ENCODE assay signal across 1 cellular context in genomic region chr17:43778337-43779144, GRCh38.
TF ChIP-seq lines count a peak whose summit lies in the region.

DUSP3 (minus strand) TSS chr17:43778977; CDS start chr17:43778924, 53 bp downstream.

TF ChIP-seq in K562, 482 proteins besides CTCF, POLR2A, EP300 and RAD21 (continued from another document and continues in another):
- TF ChIP-seq, protein P1, sequence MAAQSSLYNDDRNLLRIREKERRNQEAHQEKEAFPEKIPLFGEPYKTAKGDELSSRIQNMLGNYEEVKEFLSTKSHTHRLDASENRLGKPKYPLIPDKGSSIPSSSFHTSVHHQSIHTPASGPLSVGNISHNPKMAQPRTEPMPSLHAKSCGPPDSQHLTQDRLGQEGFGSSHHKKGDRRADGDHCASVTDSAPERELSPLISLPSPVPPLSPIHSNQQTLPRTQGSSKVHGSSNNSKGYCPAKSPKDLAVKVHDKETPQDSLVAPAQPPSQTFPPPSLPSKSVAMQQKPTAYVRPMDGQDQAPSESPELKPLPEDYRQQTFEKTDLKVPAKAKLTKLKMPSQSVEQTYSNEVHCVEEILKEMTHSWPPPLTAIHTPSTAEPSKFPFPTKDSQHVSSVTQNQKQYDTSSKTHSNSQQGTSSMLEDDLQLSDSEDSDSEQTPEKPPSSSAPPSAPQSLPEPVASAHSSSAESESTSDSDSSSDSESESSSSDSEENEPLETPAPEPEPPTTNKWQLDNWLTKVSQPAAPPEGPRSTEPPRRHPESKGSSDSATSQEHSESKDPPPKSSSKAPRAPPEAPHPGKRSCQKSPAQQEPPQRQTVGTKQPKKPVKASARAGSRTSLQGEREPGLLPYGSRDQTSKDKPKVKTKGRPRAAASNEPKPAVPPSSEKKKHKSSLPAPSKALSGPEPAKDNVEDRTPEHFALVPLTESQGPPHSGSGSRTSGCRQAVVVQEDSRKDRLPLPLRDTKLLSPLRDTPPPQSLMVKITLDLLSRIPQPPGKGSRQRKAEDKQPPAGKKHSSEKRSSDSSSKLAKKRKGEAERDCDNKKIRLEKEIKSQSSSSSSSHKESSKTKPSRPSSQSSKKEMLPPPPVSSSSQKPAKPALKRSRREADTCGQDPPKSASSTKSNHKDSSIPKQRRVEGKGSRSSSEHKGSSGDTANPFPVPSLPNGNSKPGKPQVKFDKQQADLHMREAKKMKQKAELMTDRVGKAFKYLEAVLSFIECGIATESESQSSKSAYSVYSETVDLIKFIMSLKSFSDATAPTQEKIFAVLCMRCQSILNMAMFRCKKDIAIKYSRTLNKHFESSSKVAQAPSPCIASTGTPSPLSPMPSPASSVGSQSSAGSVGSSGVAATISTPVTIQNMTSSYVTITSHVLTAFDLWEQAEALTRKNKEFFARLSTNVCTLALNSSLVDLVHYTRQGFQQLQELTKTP (IDR thresholded peaks at IDR 0.05; ENCODE audit: low read depth in 1 of 2, partially characterized antibody in 2 of 2) = no peak
- no peak for TF ChIP-seq HNRNPL (IDR thresholded peaks at IDR 0.05; ENCODE audit: low read depth, low read length)
- no peak for TF ChIP-seq ZNF41 (CRISPR knock-in tag; conservative IDR thresholded peaks at IDR 0.05)
- no peak for TF ChIP-seq POLR3G (IDR thresholded peaks at IDR 0.05; ENCODE audit: extremely low read depth, insufficient read length, insufficient replicate concordance)
- TF ChIP-seq CTCFL (IDR thresholded peaks at IDR 0.05; ENCODE audit: borderline replicate concordance, insufficient read depth, low read depth, low read length, poor library complexity, severe bottlenecking) = no peak
- no peak for TF ChIP-seq WHSC1 (IDR thresholded peaks at IDR 0.05; ENCODE audit: low read length)
- TF ChIP-seq BCOR (IDR thresholded peaks at IDR 0.05) = peak; percentile 30; the same call in 1 of the 2 replicates
- TF ChIP-seq, protein P2, sequence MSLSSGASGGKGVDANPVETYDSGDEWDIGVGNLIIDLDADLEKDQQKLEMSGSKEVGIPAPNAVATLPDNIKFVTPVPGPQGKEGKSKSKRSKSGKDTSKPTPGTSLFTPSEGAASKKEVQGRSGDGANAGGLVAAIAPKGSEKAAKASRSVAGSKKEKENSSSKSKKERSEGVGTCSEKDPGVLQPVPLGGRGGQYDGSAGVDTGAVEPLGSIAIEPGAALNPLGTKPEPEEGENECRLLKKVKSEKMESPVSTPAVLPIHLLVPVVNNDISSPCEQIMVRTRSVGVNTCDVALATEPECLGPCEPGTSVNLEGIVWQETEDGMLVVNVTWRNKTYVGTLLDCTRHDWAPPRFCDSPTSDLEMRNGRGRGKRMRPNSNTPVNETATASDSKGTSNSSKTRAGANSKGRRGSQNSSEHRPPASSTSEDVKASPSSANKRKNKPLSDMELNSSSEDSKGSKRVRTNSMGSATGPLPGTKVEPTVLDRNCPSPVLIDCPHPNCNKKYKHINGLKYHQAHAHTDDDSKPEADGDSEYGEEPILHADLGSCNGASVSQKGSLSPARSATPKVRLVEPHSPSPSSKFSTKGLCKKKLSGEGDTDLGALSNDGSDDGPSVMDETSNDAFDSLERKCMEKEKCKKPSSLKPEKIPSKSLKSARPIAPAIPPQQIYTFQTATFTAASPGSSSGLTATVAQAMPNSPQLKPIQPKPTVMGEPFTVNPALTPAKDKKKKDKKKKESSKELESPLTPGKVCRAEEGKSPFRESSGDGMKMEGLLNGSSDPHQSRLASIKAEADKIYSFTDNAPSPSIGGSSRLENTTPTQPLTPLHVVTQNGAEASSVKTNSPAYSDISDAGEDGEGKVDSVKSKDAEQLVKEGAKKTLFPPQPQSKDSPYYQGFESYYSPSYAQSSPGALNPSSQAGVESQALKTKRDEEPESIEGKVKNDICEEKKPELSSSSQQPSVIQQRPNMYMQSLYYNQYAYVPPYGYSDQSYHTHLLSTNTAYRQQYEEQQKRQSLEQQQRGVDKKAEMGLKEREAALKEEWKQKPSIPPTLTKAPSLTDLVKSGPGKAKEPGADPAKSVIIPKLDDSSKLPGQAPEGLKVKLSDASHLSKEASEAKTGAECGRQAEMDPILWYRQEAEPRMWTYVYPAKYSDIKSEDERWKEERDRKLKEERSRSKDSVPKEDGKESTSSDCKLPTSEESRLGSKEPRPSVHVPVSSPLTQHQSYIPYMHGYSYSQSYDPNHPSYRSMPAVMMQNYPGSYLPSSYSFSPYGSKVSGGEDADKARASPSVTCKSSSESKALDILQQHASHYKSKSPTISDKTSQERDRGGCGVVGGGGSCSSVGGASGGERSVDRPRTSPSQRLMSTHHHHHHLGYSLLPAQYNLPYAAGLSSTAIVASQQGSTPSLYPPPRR (CRISPR knock-in tag; IDR thresholded peaks at IDR 0.05; ENCODE audit: borderline replicate concordance) = no peak
- TF ChIP-seq CHD7 (IDR thresholded peaks at IDR 0.05; ENCODE audit: low read depth, low read length) = no peak
- TF ChIP-seq L3MBTL2 (IDR thresholded peaks at IDR 0.05) = peak; percentile 61; the same call in 1 of the 2 replicates
- 0 out of 2 replicates have a peak, but pooled peaks have one; percentile 34 for TF ChIP-seq TARDBP (IDR thresholded peaks at IDR 0.05)
- no peak for TF ChIP-seq FIP1L1 (IDR thresholded peaks at IDR 0.05; ENCODE audit: low read depth, low read length, poor library complexity, severe bottlenecking)
- TF ChIP-seq HDAC1 (IDR thresholded peaks at IDR 0.05) = peak in 1 of 2 experiments; percentile 46; a peak in 1 of 4 replicates
- peak; percentile 76 for TF ChIP-seq VEZF1 (CRISPR knock-in tag; IDR thresholded peaks at IDR 0.05)
- TF ChIP-seq ZBTB1 (CRISPR knock-in tag; IDR thresholded peaks at IDR 0.05; ENCODE audit: borderline replicate concordance, low read depth) = peak; percentile 25; the same call in 1 of the 2 replicates
- TF ChIP-seq ZNF253 (CRISPR knock-in tag; conservative IDR thresholded peaks at IDR 0.05) = no peak
- peak; percentile 85 for TF ChIP-seq RAD51 (IDR thresholded peaks at IDR 0.05; ENCODE audit: borderline replicate concordance, low read depth)
- no peak for TF ChIP-seq TGIF2 (CRISPR knock-in tag; IDR thresholded peaks at IDR 0.05)
- TF ChIP-seq NR2F6 (CRISPR knock-in tag; IDR thresholded peaks at IDR 0.05) = no peak
- TF ChIP-seq, protein P3, sequence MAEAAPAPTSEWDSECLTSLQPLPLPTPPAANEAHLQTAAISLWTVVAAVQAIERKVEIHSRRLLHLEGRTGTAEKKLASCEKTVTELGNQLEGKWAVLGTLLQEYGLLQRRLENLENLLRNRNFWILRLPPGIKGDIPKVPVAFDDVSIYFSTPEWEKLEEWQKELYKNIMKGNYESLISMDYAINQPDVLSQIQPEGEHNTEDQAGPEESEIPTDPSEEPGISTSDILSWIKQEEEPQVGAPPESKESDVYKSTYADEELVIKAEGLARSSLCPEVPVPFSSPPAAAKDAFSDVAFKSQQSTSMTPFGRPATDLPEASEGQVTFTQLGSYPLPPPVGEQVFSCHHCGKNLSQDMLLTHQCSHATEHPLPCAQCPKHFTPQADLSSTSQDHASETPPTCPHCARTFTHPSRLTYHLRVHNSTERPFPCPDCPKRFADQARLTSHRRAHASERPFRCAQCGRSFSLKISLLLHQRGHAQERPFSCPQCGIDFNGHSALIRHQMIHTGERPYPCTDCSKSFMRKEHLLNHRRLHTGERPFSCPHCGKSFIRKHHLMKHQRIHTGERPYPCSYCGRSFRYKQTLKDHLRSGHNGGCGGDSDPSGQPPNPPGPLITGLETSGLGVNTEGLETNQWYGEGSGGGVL (CRISPR knock-in tag; IDR thresholded peaks at IDR 0.05) = no peak
- TF ChIP-seq E2F5 (CRISPR knock-in tag; IDR thresholded peaks at IDR 0.05) = no peak
- no peak for TF ChIP-seq ZFP1 (CRISPR knock-in tag; IDR thresholded peaks at IDR 0.05)
- TF ChIP-seq CBFA2T2 (conservative IDR thresholded peaks at IDR 0.05) = peak; percentile 38; the same call in 1 of the 2 replicates
